28 cellular contexts compared by ENCODE assay signal in the genomic region with DNA sequence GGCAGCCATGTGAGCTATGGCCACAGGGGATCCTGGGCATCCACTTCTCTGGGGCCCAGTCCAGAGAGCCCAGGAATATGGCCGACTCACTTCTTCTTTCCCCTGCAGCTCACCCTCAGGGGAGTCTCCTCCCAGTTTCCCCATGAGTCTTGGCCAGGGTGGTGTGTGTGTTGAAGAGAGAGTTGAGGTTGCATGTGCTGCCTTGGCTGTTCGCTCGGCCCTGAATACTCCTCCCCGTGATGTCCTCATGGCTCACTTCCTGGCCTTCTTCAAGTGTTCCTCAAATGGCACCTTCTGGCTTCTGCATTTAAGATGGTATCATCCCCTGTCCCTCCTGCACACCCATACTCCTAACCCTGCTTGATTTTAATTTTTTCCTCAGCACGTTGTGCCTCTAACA. TPM values are rescaled to one million over a fixed set of nuclear protein-coding genes. Genes with fewer than 3 reads are reported as not detected.
DNase-seq lines count a peak whose midpoint lies in the region; ATAC-seq and TF ChIP-seq lines count a peak whose summit lies in the region.
"Had no signal": no experiment of that assay in that cellular context is flagged by ENCODE, and none has a peak within 500 bp of the region (broad histone marks: within the 10 kb centered on the region; RNA-seq: fewer than 3 reads in every experiment).

No MANE protein-coding gene starts in this region.

- no peak overlapping the region for H3K27ac ChIP-seq in neuronal stem cell (replicated peaks; ENCODE audit: low read length)
- H3K27ac ChIP-seq: body of pancreas, prostate gland had no signal

- no peak overlapping the region for H3K9ac ChIP-seq in neuronal stem cell (ENCODE audit: low read depth, low read length, poor library complexity)

- no peak overlapping the region for H3K4ac ChIP-seq in neuronal stem cell (ENCODE audit: low read length)

- no peak overlapping the region for H2AK5ac ChIP-seq in neuronal stem cell (ENCODE audit: low read depth, low read length)

- DNase-seq in HT1080 (ENCODE audit: low read depth) (peak; percentile 11), NB4 (ENCODE audit: low read depth) (peak; percentile 46), globus pallidus (ENCODE audit: low spot score) (peak; percentile 47), neuronal stem cell (ENCODE audit: low spot score) (no peak), NCI-H526 treated with DMSO at 0.1 percent for 48 hours (lab: John Stamatoyannopoulos, UW) (no peak)
- DNase-seq: activated naive CD4-positive, alpha-beta T cell treated with Interleukin-2 at 50 U/mL for 16 hours; activated T-cell treated with anti-CD3 and anti-CD28 coated beads, Interleukin-2, amount 50 U/mL, for 72 hours; CD4-positive, CD25-positive, alpha-beta regulatory T cell; cerebellar nuclear complex; NCI-H1436; NCI-H2081 treated with DMSO at 0.1 percent for 48 hours; NCI-H226; NCI-H748 treated with DMSO at 0.1 percent for 48 hours; OCI-M1; SW 1271; T1000 had no signal

- peak overlapping the region; percentile 22 for H3K23ac ChIP-seq in neuronal stem cell (ENCODE audit: low read depth, low read length, poor library complexity)

- no peak overlapping the region for H2BK12ac ChIP-seq in neuronal stem cell (ENCODE audit: low read length)

- H4K91ac ChIP-seq in neuronal stem cell (ENCODE audit: low read depth, low read length, poor library complexity): no peak overlapping the region

- no peak overlapping the region for H3K18ac ChIP-seq in neuronal stem cell (ENCODE audit: low read length)

- no peak overlapping the region for H4K8ac ChIP-seq in neuronal stem cell (ENCODE audit: low read depth, low read length)

- H3K9me3 ChIP-seq in neuronal stem cell (replicated peaks in 1 of 2; ENCODE audit: control insufficient read depth in 2 of 2, insufficient read depth in 1 of 2, low read depth in 1 of 2, low read length in 2 of 2): no peaks in the 10 kb centered on the region
- H3K9me3 ChIP-seq: body of pancreas, prostate gland had no signal

- no peak overlapping the region for H2BK5ac ChIP-seq in neuronal stem cell (ENCODE audit: low read length)

- H2BK15ac ChIP-seq in neuronal stem cell (ENCODE audit: low read length): no peak overlapping the region

- no peak overlapping the region for H3K4me2 ChIP-seq in neuronal stem cell (ENCODE audit: insufficient read depth, low read length, poor library complexity, severe bottlenecking)

- H3K27me3 ChIP-seq in neuronal stem cell (ENCODE audit: control insufficient read depth in 3 of 3, insufficient read depth in 3 of 3, low read depth in 1 of 3, low read length in 3 of 3): peaks cover 0 to 33% (median 0%) of the 10 kb centered on the region in 3 experiments
- H3K27me3 ChIP-seq: body of pancreas had no signal

- no CpG with 5 or more reads among the region's 5 CpGs for WGBS in neuronal stem cell (ENCODE audit: extremely low coverage in 2 of 2, insufficient read length in 2 of 2, insufficient replicate concordance in 1 of 2), 2 donors

- no peaks in the 10 kb centered on the region for H3K79me1 ChIP-seq in neuronal stem cell (ENCODE audit: low read depth, low read length)

- no peak overlapping the region for H3K14ac ChIP-seq in neuronal stem cell (ENCODE audit: low read length)

- no peak overlapping the region for H2AFZ ChIP-seq in neuronal stem cell (ENCODE audit: low read length)

- no peak for TF ChIP-seq CTCF in NB4 (IDR thresholded peaks at IDR 0.05; ENCODE audit: low read depth, low read length)

- H3K4me3 ChIP-seq in NB4 (ENCODE audit: low read depth, low read length) (no peak overlapping the region), neuronal stem cell (ENCODE audit: low read length in 2 of 2) (no peak overlapping the region)
- H3K4me3 ChIP-seq: body of pancreas, prostate gland had no signal

- H3K4me1 ChIP-seq in neuronal stem cell (ENCODE audit: control insufficient read depth in 2 of 2, insufficient read depth in 1 of 2, low read depth in 1 of 2, low read length in 2 of 2): peaks cover 0 to 1% of the 10 kb centered on the region in 2 donors
- H3K4me1 ChIP-seq: body of pancreas, prostate gland had no signal

- H2BK120ac ChIP-seq in neuronal stem cell (ENCODE audit: low read depth, low read length): no peak overlapping the region

- no peaks in the 10 kb centered on the region for H3K36me3 ChIP-seq in neuronal stem cell (replicated peaks in 1 of 2; ENCODE audit: control insufficient read depth in 2 of 2, insufficient read depth in 2 of 2, low read length in 2 of 2)
- H3K36me3 ChIP-seq: prostate gland had no signal

- ATAC-seq in esophagus mucosa (no peak), GM21528 (IDR thresholded peaks at IDR 0.05; ENCODE audit: low FRiP score, unreplicated experiment) (no peak), GM18868 (IDR thresholded peaks at IDR 0.05; ENCODE audit: unreplicated experiment) (no peak)
- ATAC-seq: activated T-cell treated with anti-CD3 and anti-CD28 coated beads, Interleukin-2, amount 50 U/mL, for 72 hours; body of pancreas; WTC11 had no signal

- no peak for TF ChIP-seq POLR2A in NB4 (IDR thresholded peaks at IDR 0.05; ENCODE audit: extremely low read depth, insufficient read length)

RNA-seq across cellular contexts. Expression of a gene that starts 3.2 kb away (rescaled TPM):
- 0.23 TPM in 1 of 2 replicates, not detected in the other for total RNA-seq in HT1080 (2014; rRNA removed; shearing (Covaris generic))
- polyA plus RNA-seq in HT1080 (2015; cell fraction: cytosol; rRNA removed): 0.14 and 0.36 TPM in 2 replicates
- polyA plus RNA-seq in HT1080 (2015; cell fraction: nucleus; rRNA removed): 0.22 TPM in 1 of 2 replicates, not detected in the other
- polyA plus RNA-seq in neuronal stem cell (2013, experiment 1 of 2): not detected
- not detected for polyA plus RNA-seq in neuronal stem cell (2013, experiment 2 of 2)
- 0.16 TPM for total RNA-seq in esophagus mucosa
- total RNA-seq: activated T-cell treated with anti-CD3 and anti-CD28 coated beads, Interleukin-2, amount 50 U/mL, for 72 hours; body of pancreas; endothelial cell of umbilical vein; glomerular endothelial cell; H1; lung microvascular endothelial cell; prostate gland; skeletal muscle tissue; WTC11 had no signal
- polyA plus RNA-seq: CD4-positive, CD25-positive, alpha-beta regulatory T cell; endothelial cell of umbilical vein had no signal

RNA-seq across cellular contexts. Expression of a gene that starts 5.6 kb away (rescaled TPM):
- 0.68 and 1.5 TPM in 2 replicates for total RNA-seq in HT1080 (2014; rRNA removed; shearing (Covaris generic))
- polyA plus RNA-seq in HT1080 (2015; cell fraction: cytosol; rRNA removed): 0.93 and 1.1 TPM in 2 replicates
- polyA plus RNA-seq in HT1080 (2015; cell fraction: nucleus; rRNA removed): 0.78 and 1.5 TPM in 2 replicates
- polyA plus RNA-seq in neuronal stem cell (2013, experiment 1 of 2): 0.07 TPM
- 0.04 TPM for polyA plus RNA-seq in neuronal stem cell (2013, experiment 2 of 2)
- total RNA-seq in esophagus mucosa: 1.7 TPM
- total RNA-seq: activated T-cell treated with anti-CD3 and anti-CD28 coated beads, Interleukin-2, amount 50 U/mL, for 72 hours; CD4-positive, CD25-positive, alpha-beta regulatory T cell; endothelial cell of umbilical vein; glomerular endothelial cell; H1; lung microvascular endothelial cell; WTC11 had no signal
- polyA plus RNA-seq: CD4-positive, CD25-positive, alpha-beta regulatory T cell; endothelial cell of umbilical vein; IgD-negative memory B cell had no signal

RNA-seq across cellular contexts. Expression of a gene that starts 43.6 kb away (rescaled TPM):
- not detected in 2 replicates for total RNA-seq in HT1080 (2014; rRNA removed; shearing (Covaris generic))
- 0.05 and 0.10 TPM in 2 replicates for polyA plus RNA-seq in HT1080 (2015; cell fraction: cytosol; rRNA removed)
- 0.05 TPM in 1 of 2 replicates, not detected in the other for polyA plus RNA-seq in HT1080 (2015; cell fraction: nucleus; rRNA removed)
- 0.01 TPM for polyA plus RNA-seq in neuronal stem cell (2013, experiment 1 of 2)
- not detected for polyA plus RNA-seq in neuronal stem cell (2013, experiment 2 of 2)
- 0.04 TPM for total RNA-seq in esophagus mucosa
- total RNA-seq: body of pancreas, endothelial cell of umbilical vein, glomerular endothelial cell, lung microvascular endothelial cell had no signal
- polyA plus RNA-seq: endothelial cell of umbilical vein had no signal

Comparison
In these comparisons a context has a peak if more than half of its experiments do, and no peak if none do; other contexts are left out.
1. DNase-seq: peak in HT1080 (single experiment), NB4 (single experiment) and globus pallidus (single experiment); none in neuronal stem cell (single experiment) and NCI-H526 treated with DMSO at 0.1 percent for 48 hours (single experiment).